Comparison of ENCODE assay signal across 17 cellular contexts in the genomic region with DNA sequence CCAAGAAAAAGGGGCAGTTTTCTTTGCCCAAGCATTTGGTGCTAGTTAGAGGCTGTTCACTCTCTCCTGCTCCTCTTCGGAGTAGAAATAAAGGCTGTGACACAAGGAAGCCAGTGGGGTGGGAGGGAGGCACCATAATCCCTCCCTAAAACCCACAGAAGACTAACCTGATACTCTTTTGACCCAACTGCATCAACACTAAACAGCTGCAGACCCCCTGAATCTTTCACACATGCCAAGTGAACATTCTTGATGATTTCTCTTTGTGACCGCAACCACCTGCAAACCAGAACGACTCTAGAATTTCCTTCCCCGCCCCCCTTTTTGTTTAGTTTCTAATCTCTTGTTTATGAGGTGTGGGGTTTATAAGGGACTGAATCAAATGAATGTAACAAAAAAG.
DNase-seq lines count a peak whose midpoint lies in the region; ATAC-seq and TF ChIP-seq lines count a peak whose summit lies in the region.
"Had no signal": no experiment of that assay in that cellular context is flagged by ENCODE, and none has a peak within 500 bp of the region (broad histone marks: within the 10 kb centered on the region; RNA-seq: fewer than 3 reads in every experiment).

No MANE protein-coding gene starts in this region.

- no peak for TF ChIP-seq POLR2A in esophagus muscularis mucosa (IDR thresholded peaks at IDR 0.05; ENCODE audit: low read depth)

- H3K27me3 Mint-ChIP-seq in activated T-cell treated with anti-CD3 and anti-CD28 coated beads, Interleukin-2, amount 50 U/mL, for 4 hours (ENCODE audit: low read depth), result no peaks in the 10 kb centered on the region
- no peaks in the 10 kb centered on the region for H3K27me3 Mint-ChIP-seq in naive B cell

- peaks cover 7 to 18% (median 10%) of the 10 kb centered on the region in 4 donors for H3K4me1 ChIP-seq in esophagus muscularis mucosa
- H3K4me1 ChIP-seq: pancreas had no signal

- no peaks in the 10 kb centered on the region for H3K9me3 Mint-ChIP-seq in activated T-cell treated with anti-CD3 and anti-CD28 coated beads, Interleukin-2, amount 50 U/mL, for 4 hours
- no peaks in the 10 kb centered on the region for H3K9me3 Mint-ChIP-seq in naive B cell
- H3K9me3 Mint-ChIP-seq: IgD-negative memory B cell had no signal

- H3K27ac ChIP-seq in esophagus muscularis mucosa (replicated peaks in 1 of 4), result no peak overlapping the region
- H3K27ac ChIP-seq: pancreas, stomach, VCaP had no signal

- WGBS in esophagus muscularis mucosa, result 85% methylated on average over 4 of the region's 4 CpGs

- H3K9me3 ChIP-seq in esophagus muscularis mucosa, result no peaks in the 10 kb centered on the region
- H3K9me3 ChIP-seq: pancreas, stomach had no signal

- no peaks in the 10 kb centered on the region for H3K27me3 ChIP-seq in esophagus muscularis mucosa
- H3K27me3 ChIP-seq: pancreas, stomach had no signal

- peak overlapping the region in 3 of 6 donors; percentile 18 to 70 (median 65) for H3K27ac Mint-ChIP-seq in naive B cell
- H3K27ac Mint-ChIP-seq: IgD-negative memory B cell had no signal

- H3K36me3 ChIP-seq in esophagus muscularis mucosa, result peaks cover 7 to 22% (median 16%) of the 10 kb centered on the region in 4 donors

- TF ChIP-seq EP300 in esophagus muscularis mucosa (IDR thresholded peaks at IDR 0.05), result no peak

- peak; percentile 53 to 76 for ATAC-seq in activated T-cell treated with anti-CD3 and anti-CD28 coated beads, Interleukin-2, amount 50 U/mL, for 4 hours
- peak; percentile 53 for ATAC-seq in GM21390 (IDR thresholded peaks at IDR 0.05; ENCODE audit: unreplicated experiment)
- peak; percentile 30 to 49 for ATAC-seq in naive B cell (ENCODE audit: low read depth in 2 of 2)

- intact Hi-C loops in esophagus muscularis mucosa (cut with DNase I), result loop anchor here (5.0 kb wide), 2 partner anchors 248 to 313 kb away; a partner anchor contains a TSS

- H3K4me3 ChIP-seq in esophagus muscularis mucosa, result no peak overlapping the region
- H3K4me3 ChIP-seq: pancreas, skin epidermis, stomach had no signal

- H3K4me3 Mint-ChIP-seq in activated T-cell treated with anti-CD3 and anti-CD28 coated beads, Interleukin-2, amount 50 U/mL, for 4 hours, result no peak overlapping the region
- peak overlapping the region in 3 of 8 donors; percentile 24 to 45 (median 26) for H3K4me3 Mint-ChIP-seq in naive B cell
- H3K4me3 Mint-ChIP-seq: IgD-negative memory B cell had no signal

- DNase-seq in activated T-cell treated with anti-CD3 and anti-CD28 coated beads, Interleukin-2, amount 50 U/mL, for 4 hours, result no peak
- no peak for DNase-seq in activated T-cell treated with anti-CD3 and anti-CD28 coated beads, Interleukin-2, amount 50 U/mL, for 48 hours
- DNase-seq in NCI-H2107 (lab: John Stamatoyannopoulos, UW), result peak; percentile 58
- no peak for DNase-seq in naive B cell
- no peak for DNase-seq in esophagus muscularis mucosa (ENCODE audit: extremely low spot score)
- DNase-seq in DMS 273 (lab: John Stamatoyannopoulos, UW; ENCODE audit: unreplicated experiment), result no peak
- DNase-seq in stimulated activated CD4-positive, alpha-beta T cell treated with anti-CD3 and anti-CD28 coated beads, Interleukin-4, amount 100 ng/mL, for 1 hour, result no peak
- DNase-seq: erythroblast, NCI-H1105 treated with DMSO at 0.1 percent for 48 hours, NCI-H345, OCI-M1, pancreas, stomach had no signal

- peaks cover 25% of the 10 kb centered on the region for H3K36me3 Mint-ChIP-seq in activated T-cell treated with anti-CD3 and anti-CD28 coated beads, Interleukin-2, amount 50 U/mL, for 4 hours (ENCODE audit: insufficient read depth)
- peaks cover 1 to 2% of the 10 kb centered on the region in 2 donors for H3K36me3 Mint-ChIP-seq in naive B cell

- peaks cover 15% of the 10 kb centered on the region for H3K4me1 Mint-ChIP-seq in activated T-cell treated with anti-CD3 and anti-CD28 coated beads, Interleukin-2, amount 50 U/mL, for 4 hours (ENCODE audit: low read depth)
- H3K4me1 Mint-ChIP-seq in naive B cell, result peaks cover 29 to 38% (median 33%) of the 10 kb centered on the region in 3 donors

- TF ChIP-seq CTCF in esophagus muscularis mucosa (IDR thresholded peaks at IDR 0.05), result no peak
